15 cellular contexts compared by ENCODE assay signal in genomic region chr14:91968280-91968679, GRCh38. TPM values are rescaled to one million over a fixed set of nuclear protein-coding genes. Genes with fewer than 3 reads are reported as not detected.
DNase-seq lines count a peak whose midpoint lies in the region; ATAC-seq and TF ChIP-seq lines count a peak whose summit lies in the region.
"Had no signal": no experiment of that assay in that cellular context is flagged by ENCODE, and none has a peak within 500 bp of the region (broad histone marks: within the 10 kb centered on the region; RNA-seq: fewer than 3 reads in every experiment).

No MANE protein-coding gene starts in this region.

- H3K9me3 Mint-ChIP-seq in CD4-positive, alpha-beta memory T cell = no peaks in the 10 kb centered on the region
- no peaks in the 10 kb centered on the region for H3K9me3 Mint-ChIP-seq in natural killer cell

- H3K4me1 ChIP-seq in CD4-positive, alpha-beta memory T cell (ENCODE audit: insufficient read depth, low read length) = peaks cover 13% of the 10 kb centered on the region

- peak; percentile 23 to 45 (median 36) for DNase-seq in CD4-positive, alpha-beta memory T cell
- DNase-seq in T follicular helper cell (ENCODE audit: low read depth) (peak; percentile 16), natural killer cell (peak; percentile 22), NCI-H345 (lab: John Stamatoyannopoulos, UW) (no peak)
- peak; percentile 76 for DNase-seq in activated effector memory CD4-positive, alpha-beta T cell treated with anti-CD3 and anti-CD28 coated beads, Interleukin-2, amount 50 U/mL, for 16 hours
- DNase-seq: C1 segment of cervical spinal cord; effector CD8-positive, alpha-beta T cell; GF-D8; midbrain; NCI-H1048; NCI-H446; posterior cingulate gyrus had no signal

- CTCF ChIA-PET in CD4-positive, alpha-beta memory T cell (lab: Charles Lee; ENCODE audit: partially characterized antibody) = interaction anchor here (1.4 kb wide), 1 partner anchor 29 kb away, joined by 5 read pairs; no protein-coding TSS in a partner anchor

- POLR2A ChIA-PET in CD4-positive, alpha-beta memory T cell (lab: Charles Lee; ENCODE audit: partially characterized antibody) = no interaction called here

- no peak overlapping the region for H3K4me3 ChIP-seq in CD4-positive, alpha-beta memory T cell (ENCODE audit: low read length in 2 of 2)

- TF ChIP-seq CTCF in natural killer cell (IDR thresholded peaks at IDR 0.05) = no peak

- H3K27ac Mint-ChIP-seq in CD4-positive, alpha-beta memory T cell = peak overlapping the region; percentile 9 to 90 (median 78)
- peak overlapping the region; percentile 83 to 88 for H3K27ac Mint-ChIP-seq in natural killer cell

- H3K36me3 ChIP-seq in CD4-positive, alpha-beta memory T cell (ENCODE audit: insufficient read depth, low read length) = peaks cover 12% of the 10 kb centered on the region

- no peaks in the 10 kb centered on the region for H3K27me3 Mint-ChIP-seq in CD4-positive, alpha-beta memory T cell
- no peaks in the 10 kb centered on the region for H3K27me3 Mint-ChIP-seq in natural killer cell (ENCODE audit: low read depth in 2 of 2)

- ATAC-seq in natural killer cell = peak; percentile 91 to 100 (median 94)
- no peak for ATAC-seq in GM19397 (IDR thresholded peaks at IDR 0.05; ENCODE audit: unreplicated experiment)
- no peak for ATAC-seq in GM18867 (IDR thresholded peaks at IDR 0.05; ENCODE audit: unreplicated experiment)
- ATAC-seq in GM21360 (IDR thresholded peaks at IDR 0.05; ENCODE audit: unreplicated experiment) = no peak

- intact Hi-C loops in CD4-positive, alpha-beta memory T cell (cut with micrococcal nuclease) = no loop called here
- intact Hi-C loops in natural killer cell (cut with micrococcal nuclease) = no loop called here

- H3K27ac ChIP-seq in CD4-positive, alpha-beta memory T cell (ENCODE audit: low read depth, low read length) = no peak overlapping the region

- no peaks in the 10 kb centered on the region for H3K27me3 ChIP-seq in CD4-positive, alpha-beta memory T cell (ENCODE audit: insufficient read depth, low read length)

- H3K36me3 Mint-ChIP-seq in CD4-positive, alpha-beta memory T cell = peaks cover 30 to 41% of the 10 kb centered on the region in 2 donors
- peaks cover 7% of the 10 kb centered on the region for H3K36me3 Mint-ChIP-seq in natural killer cell

- no peaks in the 10 kb centered on the region for H3K9me3 ChIP-seq in CD4-positive, alpha-beta memory T cell (ENCODE audit: control insufficient read depth in 1 of 2, low read length in 2 of 2)

- H3K4me3 Mint-ChIP-seq in CD4-positive, alpha-beta memory T cell = peak overlapping the region in 5 of 8 donors; percentile 13 to 65 (median 17)
- H3K4me3 Mint-ChIP-seq in natural killer cell = peak overlapping the region; percentile 33

- H3K4me1 Mint-ChIP-seq in CD4-positive, alpha-beta memory T cell = peaks cover 8 to 10% (median 9%) of the 10 kb centered on the region in 4 donors
- peaks cover 9 to 11% of the 10 kb centered on the region in 2 donors for H3K4me1 Mint-ChIP-seq in natural killer cell

RNA-seq across cellular contexts. Expression of gene FBLN5, which starts 20.8 kb away (rescaled TPM):
- 1 to 10 TPM; 7.9 to 8.0 TPM for total RNA-seq in CD4-positive, alpha-beta memory T cell
- polyA plus RNA-seq in CD4-positive, alpha-beta memory T cell = 10 to 100 TPM; 23.7 TPM
- total RNA-seq in natural killer cell = 1 to 10 TPM in 2 of 3 donors, under 1 TPM in 1; 0.56 to 1.3 (median 1.1) TPM

Comparison
In these comparisons a context has a peak if more than half of its experiments do, and no peak if none do; other contexts are left out.
1. ATAC-seq: peak in natural killer cell (3 of 3); none in GM19397 (single experiment), GM18867 (single experiment) and GM21360 (single experiment).